7 cellular contexts compared by ENCODE assay signal in the genomic region with DNA sequence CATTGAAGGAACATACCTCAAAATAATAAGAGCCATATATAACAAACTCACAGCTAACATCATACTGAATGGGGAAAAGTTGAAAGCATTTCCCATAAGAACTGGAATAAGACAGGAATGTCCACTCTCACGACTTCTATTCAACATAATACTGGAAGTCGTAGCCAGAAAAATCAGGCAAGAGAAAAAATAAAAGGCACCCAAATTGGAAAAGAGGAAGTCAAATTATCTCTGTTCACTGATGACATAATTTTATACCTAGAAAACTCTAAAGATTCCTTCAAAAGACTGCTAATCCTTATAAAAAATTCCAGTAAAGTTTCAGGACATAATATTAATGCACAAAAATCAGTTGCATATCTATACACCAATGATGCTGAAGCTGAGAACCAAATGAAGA. TPM values are rescaled to one million over a fixed set of nuclear protein-coding genes. Genes with fewer than 3 reads are reported as not detected.
"Had no signal": no experiment of that assay in that cellular context is flagged by ENCODE, and none has a peak within 500 bp of the region (broad histone marks: within the 10 kb centered on the region; RNA-seq: fewer than 3 reads in every experiment).

No MANE protein-coding gene starts in this region.

- ATAC-seq: HepG2 had no signal

- DNase-seq: IMR-90, KBM-7 had no signal

- H3K27ac Mint-ChIP-seq: IgD-negative memory B cell had no signal

- H3K4me3 Mint-ChIP-seq: IgD-negative memory B cell had no signal

- H3K4me1 Mint-ChIP-seq: IgD-negative memory B cell had no signal

- FAIRE-seq: HepG2, HTR-8/SVneo had no signal

- H3K27ac ChIP-seq: HL-60 had no signal

RNA-seq across cellular contexts. Expression of a gene that starts 34.9 kb away (rescaled TPM):
- total RNA-seq: HT1080, IMR-90 had no signal
- polyA plus RNA-seq: IgD-negative memory B cell, IMR-90 had no signal
